ENCODE assay signal across 17 cellular contexts in genomic region chr4:108144451-108144850, GRCh38. TPM values are rescaled to one million over a fixed set of nuclear protein-coding genes. Genes with fewer than 3 reads are reported as not detected.
DNase-seq lines count a peak whose midpoint lies in the region; ATAC-seq and TF ChIP-seq lines count a peak whose summit lies in the region.
"Had no signal": no experiment of that assay in that cellular context is flagged by ENCODE, and none has a peak within 500 bp of the region (broad histone marks: within the 10 kb centered on the region; RNA-seq: fewer than 3 reads in every experiment).

No MANE protein-coding gene starts in this region.

- DNase-seq in CD8-positive, alpha-beta T cell = peak in 3 of 7 experiments; percentile 30 to 38 (median 36)
- DNase-seq in activated T-cell treated with anti-CD3 and anti-CD28 coated beads, Interleukin-2, amount 50 U/mL, for 4 hours = no peak
- peak in 1 of 9 donors; percentile 53 for DNase-seq in naive thymus-derived CD4-positive, alpha-beta T cell
- no peak for DNase-seq in G401 (ENCODE audit: low spot score)
- no peak for DNase-seq in HEK293T (ENCODE audit: extremely low spot score)
- no peak for DNase-seq in H9
- DNase-seq: C1 segment of cervical spinal cord, heart left ventricle, NCI-H1694 treated with DMSO at 0.1 percent for 48 hours, NCI-H526 treated with DMSO at 0.1 percent for 48 hours, T1000 had no signal

- no peak overlapping the region; the same call in 1 of the 2 replicates for H3K14ac ChIP-seq in H9 (ENCODE audit: insufficient read depth, low read length)

- WGBS in H9 (ENCODE audit: extremely low coverage, insufficient read length, low lambda C conversion rate) = no CpG with 5 or more reads among the region's 3 CpGs

- no peak overlapping the region for H2BK20ac ChIP-seq in H9 (ENCODE audit: low read depth, low read length, poor library complexity, severe bottlenecking)

- peaks cover 94% of the 10 kb centered on the region for H3K4me1 Mint-ChIP-seq in CD8-positive, alpha-beta T cell (ENCODE audit: low read depth)
- peaks cover 89% of the 10 kb centered on the region for H3K4me1 Mint-ChIP-seq in activated T-cell treated with anti-CD3 and anti-CD28 coated beads, Interleukin-2, amount 50 U/mL, for 4 hours (ENCODE audit: low read depth)
- H3K4me1 Mint-ChIP-seq in naive thymus-derived CD4-positive, alpha-beta T cell = peaks cover 50 to 97% (median 95%) of the 10 kb centered on the region in 7 donors
- H3K4me1 Mint-ChIP-seq in H9 = peaks cover 25 to 53% of the 10 kb centered on the region in 2 experiments

- H2BK12ac ChIP-seq in H9 (ENCODE audit: insufficient read length, low read depth, low read length) = no peak overlapping the region

- no peaks in the 10 kb centered on the region for H3K27me3 Mint-ChIP-seq in CD8-positive, alpha-beta T cell (ENCODE audit: low read depth)
- no peaks in the 10 kb centered on the region for H3K27me3 Mint-ChIP-seq in activated T-cell treated with anti-CD3 and anti-CD28 coated beads, Interleukin-2, amount 50 U/mL, for 4 hours (ENCODE audit: low read depth)
- H3K27me3 Mint-ChIP-seq in naive thymus-derived CD4-positive, alpha-beta T cell = no peaks in the 10 kb centered on the region
- H3K27me3 Mint-ChIP-seq in H9 (ENCODE audit: low read depth) = peaks cover 45% of the 10 kb centered on the region

- CTCF ChIA-PET in CD8-positive, alpha-beta T cell (lab: Charles Lee) = interaction anchor here (0.6 to 1.5 kb wide), 3 partner anchors 13 to 50 kb away, joined by 3 to 5 read pairs (median 3); no protein-coding TSS in a partner anchor
- CTCF ChIA-PET in naive thymus-derived CD4-positive, alpha-beta T cell (lab: Charles Lee) = interaction anchor here (0.7 to 1.7 kb wide), 5 partner anchors 10 to 58 kb away, joined by 3 to 6 read pairs (median 3); no protein-coding TSS in a partner anchor
- CTCF ChIA-PET in HEK293T (lab: Yijun Ruan, JAX) = no interaction called here

- H3K27me3 ChIP-seq in CD8-positive, alpha-beta T cell (ENCODE audit: insufficient read depth, low read length) = no peaks in the 10 kb centered on the region
- H3K27me3 ChIP-seq in naive thymus-derived CD4-positive, alpha-beta T cell (ENCODE audit: control insufficient read depth in 2 of 2, insufficient read depth in 2 of 2, low read length in 2 of 2) = no peaks in the 10 kb centered on the region
- H3K27me3 ChIP-seq in H9 (ENCODE audit: insufficient read depth, low read length) = peaks cover 2% of the 10 kb centered on the region; the same call in 1 of the 2 replicates
- H3K27me3 ChIP-seq: ascending aorta, esophagus muscularis mucosa, tibial nerve had no signal

- H3K4ac ChIP-seq in H9 (ENCODE audit: low read depth, low read length) = no peak overlapping the region

- no peak for TF ChIP-seq CTCF in CD8-positive, alpha-beta T cell (IDR thresholded peaks at IDR 0.05)
- TF ChIP-seq CTCF in H9 (conservative IDR thresholded peaks at IDR 0.05) = no peak

- peak overlapping the region; percentile 51 for H3K4me3 Mint-ChIP-seq in CD8-positive, alpha-beta T cell
- peak overlapping the region; percentile 41 for H3K4me3 Mint-ChIP-seq in activated T-cell treated with anti-CD3 and anti-CD28 coated beads, Interleukin-2, amount 50 U/mL, for 4 hours
- peak overlapping the region; percentile 71 to 91 (median 83) for H3K4me3 Mint-ChIP-seq in naive thymus-derived CD4-positive, alpha-beta T cell
- H3K4me3 Mint-ChIP-seq in H9 = no peak overlapping the region
- H3K4me3 Mint-ChIP-seq: dendritic cell treated with granulocyte-macrophage colony-stimulating factor and Interleukin-4, amounts not matched to agents 40 ng/mL and 50 ng/mL, for 4 days had no signal

- no peaks in the 10 kb centered on the region for H4K20me1 ChIP-seq in H9 (ENCODE audit: control insufficient read depth, insufficient read depth, insufficient read length)

- peak overlapping the region; percentile 93 for H3K27ac Mint-ChIP-seq in CD8-positive, alpha-beta T cell
- H3K27ac Mint-ChIP-seq in naive thymus-derived CD4-positive, alpha-beta T cell = peak overlapping the region; percentile 37 to 97 (median 91)
- H3K27ac Mint-ChIP-seq in H9 = no peak overlapping the region
- H3K27ac Mint-ChIP-seq: dendritic cell treated with granulocyte-macrophage colony-stimulating factor and Interleukin-4, amounts not matched to agents 40 ng/mL and 50 ng/mL, for 4 days; progenitor cell of endocrine pancreas had no signal

- no peak overlapping the region for H4K91ac ChIP-seq in H9 (ENCODE audit: insufficient read length, low read depth, low read length)

- H4K8ac ChIP-seq in H9 (replicated peaks; ENCODE audit: insufficient read length, low read depth, low read length) = no peak overlapping the region

- H3K18ac ChIP-seq in H9 (ENCODE audit: insufficient read length, low read depth, low read length) = no peak overlapping the region

- H2AK5ac ChIP-seq in H9 (ENCODE audit: insufficient read length, low read length) = no peak overlapping the region

- no peak overlapping the region for H3K9ac ChIP-seq in H9 (ENCODE audit: extremely low read depth, insufficient read length, low read length)

- peaks cover 72% of the 10 kb centered on the region for H3K36me3 Mint-ChIP-seq in CD8-positive, alpha-beta T cell
- peaks cover 31% of the 10 kb centered on the region for H3K36me3 Mint-ChIP-seq in activated T-cell treated with anti-CD3 and anti-CD28 coated beads, Interleukin-2, amount 50 U/mL, for 4 hours (ENCODE audit: insufficient read depth)
- peaks cover 12 to 53% (median 30%) of the 10 kb centered on the region in 5 donors for H3K36me3 Mint-ChIP-seq in naive thymus-derived CD4-positive, alpha-beta T cell
- H3K36me3 Mint-ChIP-seq in H9 (ENCODE audit: insufficient read depth in 1 of 3, low read depth in 3 of 3) = no peaks in the 10 kb centered on the region

- H3K79me1 ChIP-seq in H9 (ENCODE audit: insufficient read depth, low read depth, low read length, poor library complexity, severe bottlenecking) = no peaks in the 10 kb centered on the region

- H2AFZ ChIP-seq in H9 (ENCODE audit: low read length) = no peak overlapping the region

- H3K27ac ChIP-seq in CD8-positive, alpha-beta T cell (ENCODE audit: low read depth, low read length) = no peak overlapping the region
- H3K27ac ChIP-seq in KOPT-K1 (ENCODE audit: low read depth, low read length, poor library complexity, severe bottlenecking) = peak overlapping the region; percentile 21
- peak overlapping the region; percentile 81 for H3K27ac ChIP-seq in naive thymus-derived CD4-positive, alpha-beta T cell (ENCODE audit: low read depth, low read length)
- H3K27ac ChIP-seq in H9 (ENCODE audit: insufficient read length, low read depth, low read length) = no peak overlapping the region
- H3K27ac ChIP-seq: ascending aorta, esophagus muscularis mucosa, heart left ventricle, tibial nerve had no signal

- in situ Hi-C loops in G401 (cut with HindIII; ENCODE audit: low sequenced_read_pairs) = no loop called here

- H3K36me3 ChIP-seq in CD8-positive, alpha-beta T cell (ENCODE audit: insufficient read depth, low read length) = peaks cover 24% of the 10 kb centered on the region
- H3K36me3 ChIP-seq in KOPT-K1 (ENCODE audit: insufficient read depth, low read length) = peaks cover 97% of the 10 kb centered on the region
- peaks cover 0 to 13% (median 10%) of the 10 kb centered on the region in 3 experiments for H3K36me3 ChIP-seq in naive thymus-derived CD4-positive, alpha-beta T cell (ENCODE audit: control insufficient read depth in 2 of 3, insufficient read depth in 3 of 3, low read length in 3 of 3)
- H3K36me3 ChIP-seq: ascending aorta, esophagus muscularis mucosa, heart left ventricle, tibial nerve had no signal

- peaks cover 95% of the 10 kb centered on the region for H3K4me1 ChIP-seq in CD8-positive, alpha-beta T cell (ENCODE audit: insufficient read depth, low read length)
- H3K4me1 ChIP-seq in naive thymus-derived CD4-positive, alpha-beta T cell (ENCODE audit: control insufficient read depth in 2 of 2, insufficient read depth in 2 of 2, low read length in 2 of 2) = peaks cover 29 to 92% of the 10 kb centered on the region in 2 donors
- peaks cover 2% of the 10 kb centered on the region; the same call in 1 of the 2 replicates for H3K4me1 ChIP-seq in H9 (ENCODE audit: insufficient read depth, low read length)
- H3K4me1 ChIP-seq: ascending aorta, esophagus muscularis mucosa, tibial nerve had no signal

- H3K9me3 Mint-ChIP-seq in CD8-positive, alpha-beta T cell = no peaks in the 10 kb centered on the region
- no peaks in the 10 kb centered on the region for H3K9me3 Mint-ChIP-seq in activated T-cell treated with anti-CD3 and anti-CD28 coated beads, Interleukin-2, amount 50 U/mL, for 4 hours
- H3K9me3 Mint-ChIP-seq in naive thymus-derived CD4-positive, alpha-beta T cell = no peaks in the 10 kb centered on the region
- no peaks in the 10 kb centered on the region for H3K9me3 Mint-ChIP-seq in H9
- H3K9me3 Mint-ChIP-seq: dendritic cell treated with granulocyte-macrophage colony-stimulating factor and Interleukin-4, amounts not matched to agents 40 ng/mL and 50 ng/mL, for 4 days had no signal

- H3K4me2 ChIP-seq in H9 (ENCODE audit: insufficient read depth, insufficient read length, low read length) = no peak overlapping the region

- no peak overlapping the region for H2BK15ac ChIP-seq in H9 (ENCODE audit: low read depth, low read length)

- H3K23ac ChIP-seq in H9 (ENCODE audit: insufficient read length, low read depth, low read length) = no peak overlapping the region

- H3K23me2 ChIP-seq in H9 (ENCODE audit: insufficient read length, low read depth, low read length, poor library complexity, severe bottlenecking) = no peaks in the 10 kb centered on the region

- no peaks in the 10 kb centered on the region for H3K9me3 ChIP-seq in CD8-positive, alpha-beta T cell (ENCODE audit: low read length)
- H3K9me3 ChIP-seq in KOPT-K1 (ENCODE audit: insufficient read depth, low read length, poor library complexity, severe bottlenecking) (no peaks in the 10 kb centered on the region), H9 (ENCODE audit: control insufficient read depth, low read depth, low read length) (no peaks in the 10 kb centered on the region)
- H3K9me3 ChIP-seq in naive thymus-derived CD4-positive, alpha-beta T cell (ENCODE audit: control insufficient read depth in 2 of 3, low read length in 3 of 3) = no peaks in the 10 kb centered on the region
- H3K9me3 ChIP-seq: ascending aorta, esophagus muscularis mucosa, tibial nerve had no signal

- H2BK5ac ChIP-seq in H9 (ENCODE audit: insufficient read length, low read length) = no peak overlapping the region

- intact Hi-C loops in CD8-positive, alpha-beta T cell (cut with DNase I, micrococcal nuclease) = loop anchor here (2.0 kb wide), 2 partner anchors 16 to 30 kb away; no protein-coding TSS in a partner anchor
- intact Hi-C loops in naive thymus-derived CD4-positive, alpha-beta T cell (cut with micrococcal nuclease) = loop anchor here in 1 of 2 donors (1.0 kb wide), 1 partner anchor 8 kb away; no protein-coding TSS in a partner anchor

- peak; percentile 19 for ATAC-seq in CD8-positive, alpha-beta T cell
- ATAC-seq in activated T-cell treated with anti-CD3 and anti-CD28 coated beads, Interleukin-2, amount 50 U/mL, for 4 hours = peak; percentile 48 to 51
- ATAC-seq in naive thymus-derived CD4-positive, alpha-beta T cell = peak; percentile 30
- ATAC-seq: heart left ventricle had no signal

- H2BK120ac ChIP-seq in H9 (ENCODE audit: low read depth, low read length, poor library complexity, severe bottlenecking) = no peak overlapping the region

- no peaks in the 10 kb centered on the region for H3K79me2 ChIP-seq in H9 (ENCODE audit: insufficient read depth, low read length)

- H3K4me3 ChIP-seq in CD8-positive, alpha-beta T cell (ENCODE audit: low read depth, low read length) = no peak overlapping the region
- H3K4me3 ChIP-seq in naive thymus-derived CD4-positive, alpha-beta T cell (ENCODE audit: low read length) = peak overlapping the region; percentile 22
- H3K4me3 ChIP-seq: ascending aorta, esophagus muscularis mucosa, heart left ventricle, tibial nerve had no signal

- POLR2A ChIA-PET in CD8-positive, alpha-beta T cell (lab: Charles Lee) = interaction anchor here (0.5 to 2.5 kb wide), 12 partner anchors 11 to 216 kb away, joined by 3 to 6 read pairs (median 3); no protein-coding TSS in a partner anchor
- POLR2A ChIA-PET in naive thymus-derived CD4-positive, alpha-beta T cell (lab: Charles Lee) = interaction anchor here (0.6 to 21.9 kb wide), 14 partner anchors 8 to 476 kb away, joined by 3 to 400 read pairs (median 8); partner anchors contain the start of genes LEF1 and RPL34
- POLR2A ChIA-PET in HEK293T (lab: Yijun Ruan, JAX) = interaction anchor here (1.2 kb wide), 1 partner anchor 24 kb away, joined by 5 read pairs; the partner anchor contains the start of gene LEF1

- H3T11ph ChIP-seq in H9 (ENCODE audit: low read length) = no peak overlapping the region

- H3K56ac ChIP-seq in H9 (ENCODE audit: insufficient read length, low read depth, low read length) = no peak overlapping the region

- no peak overlapping the region for H4K5ac ChIP-seq in H9 (ENCODE audit: insufficient read length, low read depth, low read length)

RNA-seq across cellular contexts. Expression of gene LEF1, which starts 24.3 kb away (rescaled TPM):
- total RNA-seq in CD8-positive, alpha-beta T cell = 100 to 1,000 TPM; 325 to 335 TPM
- 100 to 1,000 TPM; 140 to 165 (median 148) TPM for total RNA-seq in activated T-cell treated with anti-CD3 and anti-CD28 coated beads, Interleukin-2, amount 50 U/mL, for 4 hours
- 100 to 1,000 TPM; 270 to 830 (median 674) TPM for total RNA-seq in naive thymus-derived CD4-positive, alpha-beta T cell
- polyA plus RNA-seq in naive thymus-derived CD4-positive, alpha-beta T cell = 100 to 1,000 TPM; 637 to 928 TPM
- not detected in 2 replicates for total RNA-seq in G401 (2014; rRNA removed; shearing (Covaris generic))
- 2.5 and 3.4 TPM in 2 replicates for total RNA-seq in H9 (2021)
- total RNA-seq: ascending aorta had no signal

Comparison
In these comparisons a context has a peak if more than half of its experiments do, and no peak if none do; other contexts are left out.
1. H3K27ac ChIP-seq: peak in KOPT-K1 (single experiment) and naive thymus-derived CD4-positive, alpha-beta T cell (single experiment); none in CD8-positive, alpha-beta T cell (single experiment) and H9 (single experiment).
2. H3K27ac Mint-ChIP-seq: peak in CD8-positive, alpha-beta T cell (single experiment) and naive thymus-derived CD4-positive, alpha-beta T cell (9 of 9); none in H9 (0 of 3).
3. H3K4me3 Mint-ChIP-seq: peak in CD8-positive, alpha-beta T cell (single experiment), activated T-cell treated with anti-CD3 and anti-CD28 coated beads, Interleukin-2, amount 50 U/mL, for 4 hours (single experiment) and naive thymus-derived CD4-positive, alpha-beta T cell (10 of 10); none in H9 (0 of 2).
4. RNA of gene LEF1, which starts 24.3 kb away (total RNA-seq): 270 to 830 TPM in naive thymus-derived CD4-positive, alpha-beta T cell, 325 to 335 TPM in CD8-positive, alpha-beta T cell and 140 to 165 TPM in activated T-cell treated with anti-CD3 and anti-CD28 coated beads, Interleukin-2, amount 50 U/mL, for 4 hours; 2.5 to 3.4 TPM in H9 and not detected in G401; every median in the first group is over 10 times any median in the second.
5. Peak in every context shown above with its lines, with median percentiles within 50 percentile points of each other: ATAC-seq.